Comparison of ENCODE assay signal across 8 cellular contexts in the genomic region with DNA sequence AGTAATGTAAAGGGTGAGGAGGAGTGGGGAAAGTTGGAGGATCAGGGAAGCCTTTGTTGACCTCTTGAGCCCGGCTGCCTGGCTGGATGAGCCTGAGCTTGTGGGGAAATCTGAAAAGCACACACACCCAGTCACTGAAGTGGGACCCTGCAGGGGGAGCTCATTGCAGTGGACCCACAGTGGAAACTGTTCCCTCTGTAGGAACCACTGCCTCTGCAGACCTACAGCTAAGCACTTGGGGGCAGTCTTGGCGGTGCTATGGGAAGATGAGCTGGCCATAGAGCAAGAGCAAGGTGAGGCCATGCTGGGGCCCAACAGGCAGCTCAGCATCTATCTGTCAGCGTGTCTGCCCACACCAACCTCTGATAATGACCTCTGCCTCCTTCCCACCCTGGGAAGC.
DNase-seq lines count a peak whose midpoint lies in the region; ATAC-seq and TF ChIP-seq lines count a peak whose summit lies in the region.

No MANE protein-coding gene starts in this region.

- no peak overlapping the region for H3K27ac Mint-ChIP-seq in activated T-cell treated with anti-CD3 and anti-CD28 coated beads, Interleukin-2, amount 50 U/mL, for 24 hours

- H3K4me3 Mint-ChIP-seq in activated T-cell treated with anti-CD3 and anti-CD28 coated beads, Interleukin-2, amount 50 U/mL, for 24 hours, result no peak overlapping the region

- H3K4me1 ChIP-seq in hepatocyte (ENCODE audit: insufficient read depth), result no peaks in the 10 kb centered on the region

- CTCF ChIA-PET in BJ (lab: Yijun Ruan, JAX), result interaction anchor here (0.6 to 3.2 kb wide), 26 partner anchors 9 to 1170 kb away, joined by 3 to 26 read pairs (median 3); no protein-coding TSS in a partner anchor

- no peak overlapping the region for H2AFZ ChIP-seq in hepatocyte

- no peaks in the 10 kb centered on the region for H3K9me2 ChIP-seq in hepatocyte (replicated peaks; ENCODE audit: insufficient read depth)

- H3K4me1 Mint-ChIP-seq in activated T-cell treated with anti-CD3 and anti-CD28 coated beads, Interleukin-2, amount 50 U/mL, for 24 hours (ENCODE audit: low read depth), result no peaks in the 10 kb centered on the region

- ATAC-seq in HG02973 (IDR thresholded peaks at IDR 0.05; ENCODE audit: unreplicated experiment) (no peak), HG02610 (IDR thresholded peaks at IDR 0.05; ENCODE audit: unreplicated experiment) (no peak)

- peaks cover 38% of the 10 kb centered on the region for H3K27me3 Mint-ChIP-seq in activated T-cell treated with anti-CD3 and anti-CD28 coated beads, Interleukin-2, amount 50 U/mL, for 24 hours

- H3K36me3 Mint-ChIP-seq in activated T-cell treated with anti-CD3 and anti-CD28 coated beads, Interleukin-2, amount 50 U/mL, for 24 hours (ENCODE audit: low read depth), result no peaks in the 10 kb centered on the region

- H3K9me3 Mint-ChIP-seq in activated T-cell treated with anti-CD3 and anti-CD28 coated beads, Interleukin-2, amount 50 U/mL, for 24 hours, result no peaks in the 10 kb centered on the region

- DNase-seq in BJ (ENCODE audit: low read depth), result no peak
- peak; percentile 6 for DNase-seq in LNCaP clone FGC (ENCODE audit: low read depth)
- DNase-seq in activated T-cell treated with anti-CD3 and anti-CD28 coated beads, Interleukin-2, amount 50 U/mL, for 24 hours, result peak; percentile 49
- peak; percentile 44 for DNase-seq in hepatocyte (ENCODE audit: low spot score)
- peak; percentile 7 to 13 (median 8) for DNase-seq in stimulated activated CD4-positive, alpha-beta T cell treated with anti-CD3 and anti-CD28 coated beads, TNF-alpha, amount 100 ng/mL, for 4 hours (ENCODE audit: low read depth in 3 of 3)
- no peak for DNase-seq in COLO668 (lab: John Stamatoyannopoulos, UW; ENCODE audit: unreplicated experiment)

- no peaks in the 10 kb centered on the region for H3K79me2 ChIP-seq in hepatocyte

- no peaks in the 10 kb centered on the region for H4K20me1 ChIP-seq in hepatocyte (ENCODE audit: insufficient read depth, poor library complexity, severe bottlenecking)

- no peaks in the 10 kb centered on the region for H3K36me3 ChIP-seq in BJ (ENCODE audit: control insufficient read depth, insufficient read depth, low read length)
- H3K36me3 ChIP-seq in hepatocyte (replicated peaks; ENCODE audit: insufficient read depth, low read depth), result no peaks in the 10 kb centered on the region

- H3K9me3 ChIP-seq in hepatocyte (ENCODE audit: low read depth), result no peaks in the 10 kb centered on the region

- no peak overlapping the region for H3K4me2 ChIP-seq in hepatocyte

- POLR2A ChIA-PET in BJ (lab: Charles Lee), result no interaction called here

- H3K27me3 ChIP-seq in BJ (ENCODE audit: control insufficient read depth, insufficient read depth, low read length), result 0 out of 2 replicates have a peak, but pooled peaks cover 2% of the 10 kb centered on the region
- H3K27me3 ChIP-seq in hepatocyte, result no peaks in the 10 kb centered on the region

- no peak overlapping the region for H3K27ac ChIP-seq in hepatocyte

- TF ChIP-seq CTCF in BJ (IDR thresholded peaks at IDR 0.05; ENCODE audit: insufficient read depth, low read depth, low read length), result peak; percentile 83
- peak; percentile 77 for TF ChIP-seq CTCF in LNCaP clone FGC (IDR thresholded peaks at IDR 0.05; ENCODE audit: control insufficient read depth, extremely low read depth, insufficient read depth)
- peak; percentile 34 for TF ChIP-seq CTCF in hepatocyte (IDR thresholded peaks at IDR 0.05; ENCODE audit: poor library complexity)

- no peak overlapping the region for H3K4me3 ChIP-seq in BJ (ENCODE audit: low read depth, low read length)
- H3K4me3 ChIP-seq in LNCaP clone FGC (ENCODE audit: low read depth, low read length), result no peak overlapping the region
- H3K4me3 ChIP-seq in hepatocyte, result no peak overlapping the region

- 25% methylated on average over 3 of the region's 3 CpGs for whole genome bisulfite sequencing in hepatocyte (ENCODE audit: low lambda C conversion rate, missing lambda C conversion rate)

Comparison
In these comparisons a context has a peak if more than half of its experiments do, and no peak if none do; other contexts are left out.
1. DNase-seq: peak in LNCaP clone FGC (single experiment), activated T-cell treated with anti-CD3 and anti-CD28 coated beads, Interleukin-2, amount 50 U/mL, for 24 hours (single experiment), hepatocyte (single experiment) and stimulated activated CD4-positive, alpha-beta T cell treated with anti-CD3 and anti-CD28 coated beads, TNF-alpha, amount 100 ng/mL, for 4 hours (3 of 3); none in BJ (single experiment) and COLO668 (single experiment).
2. Peak in every context shown above with its lines, with median percentiles within 50 percentile points of each other: CTCF ChIP-seq.